Comparison of ENCODE assay signal across 29 cellular contexts in genomic region chr16:12131755-12132154, GRCh38.
"Had no signal": no experiment of that assay in that cellular context is flagged by ENCODE, and none has a peak within 500 bp of the region (broad histone marks: within the 10 kb centered on the region; RNA-seq: fewer than 3 reads in every experiment).

No MANE protein-coding gene starts in this region.

- FAIRE-seq: islet of Langerhans, kidney, pancreas, small intestine had no signal

- ATAC-seq: left colon; left lung; lower lobe of right lung; naive thymus-derived CD8-positive, alpha-beta T cell; right cardiac atrium; stimulated activated memory B cell treated with anti-CD40 and anti-IgM and Interleukin-4, amounts not matched to agents 10 μg/mL and 1 μg/mL and 100 μg/mL, for 72 hours; stimulated activated naive CD8-positive, alpha-beta T cell treated with anti-CD3 and anti-CD28 coated beads, Interleukin-15, amount 100 ng/mL, for 72 hours had no signal

- H3K27ac Mint-ChIP-seq: immature natural killer cell; stimulated activated memory B cell treated with anti-CD40 and anti-IgM and Interleukin-4, amounts not matched to agents 10 μg/mL and 1 μg/mL and 100 μg/mL, for 72 hours; stimulated activated naive CD8-positive, alpha-beta T cell treated with anti-CD3 and anti-CD28 coated beads, Interleukin-15, amount 100 ng/mL, for 72 hours; type B pancreatic cell had no signal

- H3K4me1 Mint-ChIP-seq: immature natural killer cell; nephron; stimulated activated naive CD8-positive, alpha-beta T cell treated with anti-CD3 and anti-CD28 coated beads, Interleukin-15, amount 100 ng/mL, for 72 hours had no signal

- H3K27me3 ChIP-seq: left lung, pancreas, sigmoid colon, tibial nerve, uterus had no signal

- H3K27ac ChIP-seq: left lung, lower lobe of right lung, pancreas, prostate gland, tibial nerve, uterus had no signal

- H3K27me3 Mint-ChIP-seq: naive thymus-derived CD8-positive, alpha-beta T cell; stimulated activated memory B cell treated with anti-CD40 and anti-IgM and Interleukin-4, amounts not matched to agents 10 μg/mL and 1 μg/mL and 100 μg/mL, for 72 hours; stimulated activated naive CD8-positive, alpha-beta T cell treated with anti-CD3 and anti-CD28 coated beads, Interleukin-15, amount 100 ng/mL, for 72 hours; type B pancreatic cell had no signal

- H3K36me3 ChIP-seq: pancreas, prostate gland, uterus had no signal

- H3K4me3 Mint-ChIP-seq: immature natural killer cell; naive thymus-derived CD8-positive, alpha-beta T cell; nephron; neural crest cell; stimulated activated memory B cell treated with anti-CD40 and anti-IgM and Interleukin-4, amounts not matched to agents 10 μg/mL and 1 μg/mL and 100 μg/mL, for 72 hours; stimulated activated naive CD8-positive, alpha-beta T cell treated with anti-CD3 and anti-CD28 coated beads, Interleukin-15, amount 100 ng/mL, for 72 hours; type B pancreatic cell had no signal

- H3K4me1 ChIP-seq: lower lobe of right lung, prostate gland, tibial nerve, uterus had no signal

- H3K9me3 ChIP-seq: left lung, lower lobe of right lung, pancreas, prostate gland, sigmoid colon, uterus had no signal

- H3K9me3 Mint-ChIP-seq: immature natural killer cell; nephron; neural crest cell; stimulated activated memory B cell treated with anti-CD40 and anti-IgM and Interleukin-4, amounts not matched to agents 10 μg/mL and 1 μg/mL and 100 μg/mL, for 72 hours; stimulated activated naive CD8-positive, alpha-beta T cell treated with anti-CD3 and anti-CD28 coated beads, Interleukin-15, amount 100 ng/mL, for 72 hours; type B pancreatic cell had no signal

- DNase-seq: hypothalamus; immature natural killer cell; kidney; left colon; left lung; lower lobe of right lung; mammary epithelial cell; naive thymus-derived CD8-positive, alpha-beta T cell; nucleus accumbens; pancreas; retina; right cardiac atrium; sigmoid colon; small intestine; stimulated activated CD4-positive, alpha-beta T cell treated with anti-CD3 and anti-CD28 coated beads, Interleukin-1b, Interleukin-23, amount 100 ng/mL, for 48 hours; stimulated activated CD4-positive, alpha-beta T cell treated with anti-CD3 and anti-CD28 coated beads, Interleukin-2, amount 100 ng/mL, for 48 hours; stimulated activated CD4-positive, alpha-beta T cell treated with anti-CD3 and anti-CD28 coated beads, Interleukin-4, amount 100 ng/mL, for 4 hours; stimulated activated CD8-positive, alpha-beta memory T cell treated with anti-CD3 and anti-CD28 coated beads, Interleukin-4, amount 100 ng/mL, for 48 hours; stimulated activated naive CD4-positive, alpha-beta T cell treated with Interleukin-2 at 50 U/mL for 16 hours; stimulated activated naive CD8-positive, alpha-beta T cell treated with anti-CD3 and anti-CD28 coated beads, Interleukin-15, amount 100 ng/mL, for 72 hours; substantia nigra; uterus had no signal

- H3K4me3 ChIP-seq: left lung, lower lobe of right lung, pancreas, prostate gland, sigmoid colon, tibial nerve, uterus had no signal
